In the genomic region with DNA sequence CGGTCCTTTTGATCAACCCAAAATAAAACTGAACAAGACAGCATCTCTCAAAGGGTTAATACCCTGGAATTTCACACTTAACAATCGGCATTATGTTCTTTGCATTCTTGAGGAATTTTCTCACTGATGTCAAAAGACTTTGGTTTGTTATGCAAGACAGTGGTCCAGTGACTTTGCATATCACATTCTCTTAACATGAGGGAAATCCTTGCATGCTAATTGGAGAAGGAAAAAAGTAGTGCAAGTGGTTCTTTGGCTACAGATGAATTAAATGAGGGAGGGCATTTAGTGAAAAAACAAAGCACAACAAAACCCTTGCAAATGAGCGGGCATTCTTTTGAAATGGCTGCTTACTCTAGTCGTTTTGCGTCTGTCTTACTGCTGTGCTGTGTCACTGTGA, we compare ENCODE assay signal across 11 cellular contexts.
DNase-seq lines count a peak whose midpoint lies in the region; ATAC-seq, FAIRE-seq and TF ChIP-seq lines count a peak whose summit lies in the region.
"Had no signal": no experiment of that assay in that cellular context is flagged by ENCODE, and none has a peak within 500 bp of the region (broad histone marks: within the 10 kb centered on the region; RNA-seq: fewer than 3 reads in every experiment).

No MANE protein-coding gene starts in this region.

- H3K9me3 ChIP-seq in left ventricle myocardium inferior (replicated peaks) (peaks cover 5% of the 10 kb centered on the region), lower lobe of right lung (no peaks in the 10 kb centered on the region)

- H3K4me3 ChIP-seq in left ventricle myocardium inferior (no peak overlapping the region), choroid plexus epithelial cell (ENCODE audit: low read depth, low read length) (no peak overlapping the region), lower lobe of right lung (no peak overlapping the region)

- intact Hi-C loops in left ventricle myocardium inferior (cut with micrococcal nuclease) (no loop called here), Right ventricle myocardium superior (cut with DNase I) (no loop called here), lower lobe of right lung (cut with DNase I) (no loop called here)

- FAIRE-seq in frontal cortex (lab: Jason Lieb, UNC) = no peak

- peaks cover 97% of the 10 kb centered on the region for H3K4me1 ChIP-seq in left ventricle myocardium inferior
- H3K4me1 ChIP-seq in lower lobe of right lung = peaks cover 76% of the 10 kb centered on the region

- ATAC-seq in Right ventricle myocardium superior (ENCODE audit: poor library complexity) (no peak), lower lobe of right lung (peak; percentile 50 to 55)
- ATAC-seq: activated T-cell treated with anti-CD3 and anti-CD28 coated beads, Interleukin-2, amount 50 U/mL, for 4 hours; naive thymus-derived CD8-positive, alpha-beta T cell had no signal

- H3K27me3 ChIP-seq in left ventricle myocardium inferior (ENCODE audit: low read depth) (no peaks in the 10 kb centered on the region), lower lobe of right lung (ENCODE audit: low read depth) (no peaks in the 10 kb centered on the region)

- H3K36me3 ChIP-seq in left ventricle myocardium inferior (no peaks in the 10 kb centered on the region), lower lobe of right lung (no peaks in the 10 kb centered on the region)

- TF ChIP-seq CTCF in left ventricle myocardium inferior (IDR thresholded peaks at IDR 0.05; ENCODE audit: borderline replicate concordance) (no peak), choroid plexus epithelial cell (conservative IDR thresholded peaks at IDR 0.05; ENCODE audit: low read depth, low read length) (no peak), lower lobe of right lung (IDR thresholded peaks at IDR 0.05) (no peak)

- DNase-seq in left ventricle myocardium inferior (no peak), Right ventricle myocardium superior (no peak), choroid plexus epithelial cell (ENCODE audit: low read depth) (peak; percentile 76), lower lobe of right lung (no peak), NCI-H1436 (lab: John Stamatoyannopoulos, UW) (no peak), frontal cortex (ENCODE audit: low spot score in 2 of 2) (no peak), NCI-H2029 treated with DMSO at 0.1 percent for 48 hours (lab: John Stamatoyannopoulos, UW) (no peak)
- no peak for DNase-seq in stimulated activated CD8-positive, alpha-beta memory T cell treated with anti-CD3 and anti-CD28 coated beads, Interleukin-4, amount 100 ng/mL, for 48 hours
- DNase-seq: activated T-cell treated with anti-CD3 and anti-CD28 coated beads, Interleukin-2, amount 50 U/mL, for 4 hours; naive thymus-derived CD8-positive, alpha-beta T cell; NCI-H345 had no signal

- peak overlapping the region; percentile 82 for H3K27ac ChIP-seq in left ventricle myocardium inferior (replicated peaks)
- peak overlapping the region; percentile 62 for H3K27ac ChIP-seq in lower lobe of right lung
